ENCODE assay signal across 8 cellular contexts in the genomic region with DNA sequence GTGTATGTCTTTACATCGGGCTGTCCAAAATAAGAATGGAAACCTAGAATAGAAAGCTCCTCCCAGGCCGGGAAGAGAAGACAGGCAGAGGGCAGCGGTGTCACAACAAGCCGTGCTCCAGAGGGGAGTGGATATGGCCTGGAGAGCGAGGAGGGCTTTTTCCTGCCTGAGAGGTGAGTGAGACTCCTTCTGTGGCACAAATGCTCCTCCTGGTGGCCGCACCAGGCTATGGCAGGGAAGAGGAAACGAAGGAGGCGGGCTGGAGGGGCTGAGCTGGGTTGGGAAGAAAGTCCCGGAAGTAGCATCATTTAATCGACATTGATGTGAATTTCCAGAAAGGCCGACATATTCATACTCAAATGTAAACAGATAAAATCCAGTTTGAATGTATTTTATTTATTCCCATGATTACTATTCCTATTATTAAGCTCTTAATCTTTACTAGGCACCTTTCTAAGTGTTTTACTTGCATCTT. TPM values are rescaled to one million over a fixed set of nuclear protein-coding genes. Genes with fewer than 3 reads are reported as not detected.
DNase-seq lines count a peak whose midpoint lies in the region; ATAC-seq lines count a peak whose summit lies in the region.

No MANE protein-coding gene starts in this region.

- no peaks in the 10 kb centered on the region for H4K20me1 ChIP-seq in Karpas-422 (ENCODE audit: insufficient read depth, low read depth, low read length)

- H3K4me2 ChIP-seq in Karpas-422 (ENCODE audit: low read depth, low read length, poor library complexity, severe bottlenecking) = peak overlapping the region; percentile 46

- ATAC-seq in esophagus mucosa (peak; percentile 90), HG03039 (IDR thresholded peaks at IDR 0.05; ENCODE audit: unreplicated experiment) (no peak)
- peak; percentile 87 to 94 for ATAC-seq in naive thymus-derived CD8-positive, alpha-beta T cell
- ATAC-seq in stimulated activated effector memory CD8-positive, alpha-beta T cell treated with anti-CD3 and anti-CD28 coated beads, Interleukin-12 subunit alpha, Interleukin-12 subunit beta, amount 100 ng/mL, for 72 hours = peak; percentile 83

- no peak overlapping the region for H3K9ac ChIP-seq in Karpas-422 (ENCODE audit: low read length)

- peak overlapping the region in 4 of 10 donors; percentile 24 to 34 (median 27) for H3K4me3 Mint-ChIP-seq in naive thymus-derived CD8-positive, alpha-beta T cell
- no peak overlapping the region for H3K4me3 Mint-ChIP-seq in stimulated activated effector memory CD8-positive, alpha-beta T cell treated with anti-CD3 and anti-CD28 coated beads, Interleukin-12 subunit alpha, Interleukin-12 subunit beta, amount 100 ng/mL, for 72 hours

- peaks cover 3 to 9% (median 6%) of the 10 kb centered on the region in 4 donors for H3K4me1 Mint-ChIP-seq in naive thymus-derived CD8-positive, alpha-beta T cell
- peaks cover 17% of the 10 kb centered on the region for H3K4me1 Mint-ChIP-seq in stimulated activated effector memory CD8-positive, alpha-beta T cell treated with anti-CD3 and anti-CD28 coated beads, Interleukin-12 subunit alpha, Interleukin-12 subunit beta, amount 100 ng/mL, for 72 hours

- no peak overlapping the region for H3K27ac ChIP-seq in Karpas-422 (ENCODE audit: low read length)

- no peaks in the 10 kb centered on the region for H3K36me3 Mint-ChIP-seq in naive thymus-derived CD8-positive, alpha-beta T cell
- H3K36me3 Mint-ChIP-seq in stimulated activated effector memory CD8-positive, alpha-beta T cell treated with anti-CD3 and anti-CD28 coated beads, Interleukin-12 subunit alpha, Interleukin-12 subunit beta, amount 100 ng/mL, for 72 hours = peaks cover 7% of the 10 kb centered on the region

- no peaks in the 10 kb centered on the region for H3K9me3 ChIP-seq in Karpas-422 (ENCODE audit: low read length)

- peaks cover 15% of the 10 kb centered on the region for H3K4me1 ChIP-seq in Karpas-422 (ENCODE audit: low read length)

- H3K27me3 ChIP-seq in Karpas-422 (ENCODE audit: low read length) = no peaks in the 10 kb centered on the region

- no peaks in the 10 kb centered on the region for H3K9me3 Mint-ChIP-seq in naive thymus-derived CD8-positive, alpha-beta T cell
- no peaks in the 10 kb centered on the region for H3K9me3 Mint-ChIP-seq in stimulated activated effector memory CD8-positive, alpha-beta T cell treated with anti-CD3 and anti-CD28 coated beads, Interleukin-12 subunit alpha, Interleukin-12 subunit beta, amount 100 ng/mL, for 72 hours

- H3K79me2 ChIP-seq in Karpas-422 (ENCODE audit: low read length) = no peaks in the 10 kb centered on the region

- no peaks in the 10 kb centered on the region for H3K36me3 ChIP-seq in Karpas-422 (ENCODE audit: insufficient read depth, low read length)

- DNase-seq in DMS114 treated with DMSO at 0.1 percent for 48 hours (lab: John Stamatoyannopoulos, UW; ENCODE audit: unreplicated experiment) (peak; percentile 91), Karpas-422 (peak; percentile 90), OCI-M1 (lab: John Stamatoyannopoulos, UW) (peak; percentile 91), activated T-cell treated with anti-CD3 and anti-CD28 coated beads for 24 hours (ENCODE audit: low read depth) (peak; percentile 79)
- DNase-seq in naive thymus-derived CD8-positive, alpha-beta T cell = peak; percentile 63 to 88 (median 78)
- peak; percentile 72 to 89 for DNase-seq in stimulated activated effector memory CD8-positive, alpha-beta T cell treated with anti-CD3 and anti-CD28 coated beads, Interleukin-12 subunit alpha, Interleukin-12 subunit beta, amount 100 ng/mL, for 72 hours (ENCODE audit: low spot score in 2 of 2)

- no peak overlapping the region for H3K4me3 ChIP-seq in Karpas-422 (ENCODE audit: low read length)

- H2AFZ ChIP-seq in Karpas-422 (ENCODE audit: low read length) = peak overlapping the region; percentile 64

- peak overlapping the region in 4 of 10 donors; percentile 13 to 58 (median 28) for H3K27ac Mint-ChIP-seq in naive thymus-derived CD8-positive, alpha-beta T cell
- H3K27ac Mint-ChIP-seq in stimulated activated effector memory CD8-positive, alpha-beta T cell treated with anti-CD3 and anti-CD28 coated beads, Interleukin-12 subunit alpha, Interleukin-12 subunit beta, amount 100 ng/mL, for 72 hours = no peak overlapping the region

- peaks cover 29 to 73% (median 46%) of the 10 kb centered on the region in 5 donors for H3K27me3 Mint-ChIP-seq in naive thymus-derived CD8-positive, alpha-beta T cell

- no peaks in the 10 kb centered on the region for H3K9me2 ChIP-seq in Karpas-422 (replicated peaks; ENCODE audit: insufficient read depth, low read length)

- POLR2A ChIA-PET in naive thymus-derived CD8-positive, alpha-beta T cell (lab: Charles Lee) = interaction anchor here (1.1 to 1.9 kb wide), 3 partner anchors 9 to 196 kb away, joined by 4 to 18 read pairs (median 8); partner anchors contain the start of gene BCAN

RNA-seq across cellular contexts. Expression of gene MEF2D, which starts 54.7 kb away (rescaled TPM):
- total RNA-seq in Karpas-422 (2014; rRNA removed; shearing (Covaris generic); ENCODE audit: low replicate concordance) = 22.3 and 24.7 TPM in 2 replicates
- 15.0 TPM for total RNA-seq in esophagus mucosa
- 10 to 100 TPM; 69.4 to 73.2 TPM for total RNA-seq in naive thymus-derived CD8-positive, alpha-beta T cell
- polyA plus RNA-seq in naive thymus-derived CD8-positive, alpha-beta T cell = 10 to 100 TPM in 1 of 3 donors, 1 to 10 TPM in 2; 6.4 to 12.6 (median 6.7) TPM
